15 cellular contexts compared by ENCODE assay signal in the genomic region with DNA sequence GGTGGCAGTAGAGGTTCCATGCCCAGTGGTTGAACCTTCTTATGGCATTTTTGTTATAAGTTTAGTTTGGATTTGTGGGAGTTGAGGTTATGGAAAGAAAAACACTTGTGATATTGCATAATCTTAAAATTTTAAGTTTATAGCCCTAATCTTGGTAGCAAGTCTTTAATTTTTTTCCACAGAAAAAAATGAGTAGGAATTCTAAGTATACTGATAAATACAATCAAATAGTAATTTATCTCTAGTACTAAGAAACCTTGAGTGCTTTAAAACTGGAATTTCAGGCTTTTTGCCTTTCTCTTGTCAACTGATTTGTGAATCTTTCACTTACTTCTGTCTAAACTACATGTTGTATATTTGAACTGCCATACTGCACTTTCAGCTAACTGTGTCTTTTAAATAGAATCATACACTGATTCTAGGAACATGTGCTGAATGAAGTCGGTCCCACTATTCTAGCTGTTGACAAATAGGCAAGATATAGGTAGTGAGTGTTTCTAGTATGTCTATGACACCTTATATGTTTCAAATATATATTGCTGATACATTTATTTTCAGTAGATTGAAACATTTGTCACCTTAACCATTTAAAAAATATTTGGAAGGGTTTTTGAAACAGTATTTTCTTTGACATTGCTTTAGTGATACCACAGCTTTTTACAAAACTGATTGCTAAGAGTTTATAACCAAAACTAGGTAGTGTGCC. TPM values are rescaled to one million over a fixed set of nuclear protein-coding genes. Genes with fewer than 3 reads are reported as not detected.
A peak's percentile ranks its signal among the peaks of the same experiment; 100 is the strongest.
DNase-seq lines count a peak whose midpoint lies in the region; ATAC-seq and TF ChIP-seq lines count a peak whose summit lies in the region.
"Had no signal": no experiment of that assay in that cellular context is flagged by ENCODE, and none has a peak within 500 bp of the region (broad histone marks: within the 10 kb centered on the region; RNA-seq: fewer than 3 reads in every experiment).

No MANE protein-coding gene starts in this region.

- no peak overlapping the region for H2AK5ac ChIP-seq in trophoblast cell (ENCODE audit: low read length)

- H3K9me3 ChIP-seq in OCI-LY7 (ENCODE audit: low read length) (no peaks in the 10 kb centered on the region), endodermal cell (ENCODE audit: control insufficient read depth, low read length) (no peaks in the 10 kb centered on the region), trophoblast cell (ENCODE audit: insufficient read depth, low read depth, low read length) (no peaks in the 10 kb centered on the region)
- H3K9me3 ChIP-seq: spleen had no signal

- H3K79me2 ChIP-seq in OCI-LY7 (ENCODE audit: insufficient read depth, low read depth, low read length) (peaks cover 17% of the 10 kb centered on the region; the same call in 1 of the 2 replicates), trophoblast cell (ENCODE audit: control insufficient read depth, insufficient read depth, low read length, poor library complexity) (peaks cover 15% of the 10 kb centered on the region)

- WGBS in endodermal cell (ENCODE audit: insufficient coverage in 1 of 2, insufficient read length in 1 of 2), 2 experiments: 100% methylated on average over 1 of the region's 1 CpG; no CpG with 5 or more reads in 1 of the 2 experiments
- WGBS in trophoblast cell (ENCODE audit: extremely low coverage, insufficient coverage, insufficient read length): no CpG with 5 or more reads among the region's 1 CpG

- no peak overlapping the region for H2BK5ac ChIP-seq in trophoblast cell (ENCODE audit: low read depth, low read length, poor library complexity)

- DNase-seq in SIG-M5 treated with dmso at 0.1 percent for 504 hours (lab: John Stamatoyannopoulos, UW; ENCODE audit: unreplicated experiment): peak; percentile 74
- no peak for DNase-seq in SIG-M5 (lab: John Stamatoyannopoulos, UW)
- DNase-seq in OCI-LY7 (ENCODE audit: low spot score): no peak
- no peak for DNase-seq in endodermal cell
- DNase-seq in trophoblast cell: peak in 1 of 2 donors; percentile 32
- no peak for DNase-seq in activated T-helper 1 cell treated with anti-CD3 and anti-CD28 coated beads, Interleukin-12 subunit alpha, Interleukin-12 subunit beta, Interleukin-2, Interleukin-4 antibody, amounts not matched to agents 30 ng/mL and 10 ng/mL and 1 ng/mL, durations not matched to agents 14 hours and 24 hours and 36 hours (ENCODE audit: low spot score)
- no peak for DNase-seq in medulla oblongata (ENCODE audit: extremely low spot score)
- DNase-seq: 8988T, amygdala, dorsolateral prefrontal cortex, NCI-H1417 treated with DMSO at 0.1 percent for 48 hours, NCI-H524 treated with DMSO at 0.1 percent for 48 hours, spleen had no signal

- CTCF ChIA-PET in OCI-LY7 (lab: Charles Lee; ENCODE audit: unreplicated experiment): no interaction called here

- peak overlapping the region; percentile 15; the same call in 1 of the 2 replicates for H3K4me2 ChIP-seq in OCI-LY7 (ENCODE audit: low read length)
- peak overlapping the region; percentile 58 for H3K4me2 ChIP-seq in trophoblast cell (ENCODE audit: low read length)

- H3K9ac ChIP-seq in endodermal cell (ENCODE audit: extremely low read depth, low read length, poor library complexity, severe bottlenecking) (no peak overlapping the region), trophoblast cell (ENCODE audit: low read length) (no peak overlapping the region)

- POLR2A ChIA-PET in OCI-LY7 (lab: Charles Lee): interaction anchor here (0.7 kb wide), 1 partner anchor 16 kb away, joined by 3 read pairs; no protein-coding TSS in a partner anchor

- H4K20me1 ChIP-seq in OCI-LY7 (ENCODE audit: insufficient read depth, low read length): no peaks in the 10 kb centered on the region; the same call in 1 of the 2 replicates

- H3K27ac Mint-ChIP-seq in endodermal cell: peak overlapping the region; percentile 66
- H3K27ac Mint-ChIP-seq in activated T-helper 1 cell treated with anti-CD3 and anti-CD28 coated beads, Interleukin-12 subunit alpha, Interleukin-12 subunit beta, Interleukin-2, Interleukin-4 antibody, amounts not matched to agents 30 ng/mL and 10 ng/mL and 1 ng/mL, durations not matched to agents 14 hours and 24 hours and 36 hours: no peak overlapping the region

- TSS peak; percentile 20 for BruUV-seq in OCI-LY7 (replicated peaks; lab: Mats Ljungman, UMichigan)

- no peak overlapping the region for H4K91ac ChIP-seq in trophoblast cell (ENCODE audit: low read depth, low read length)

- H3K27me3 ChIP-seq in endodermal cell (ENCODE audit: control insufficient read depth, insufficient read depth, low read length, poor library complexity, severe bottlenecking) (no peaks in the 10 kb centered on the region), trophoblast cell (ENCODE audit: insufficient read depth, low read length) (no peaks in the 10 kb centered on the region)
- H3K27me3 ChIP-seq: dorsolateral prefrontal cortex, spleen had no signal

- no peak overlapping the region for H2AFZ ChIP-seq in OCI-LY7 (ENCODE audit: low read length)
- H2AFZ ChIP-seq in trophoblast cell (ENCODE audit: insufficient read depth, low read length, poor library complexity): no peak overlapping the region

- H3K23ac ChIP-seq in trophoblast cell (ENCODE audit: low read length): no peak overlapping the region

- H4K8ac ChIP-seq in trophoblast cell (ENCODE audit: low read depth, low read length): no peak overlapping the region

- peaks cover 31% of the 10 kb centered on the region for H3K4me1 Mint-ChIP-seq in endodermal cell
- H3K4me1 Mint-ChIP-seq in activated T-helper 1 cell treated with anti-CD3 and anti-CD28 coated beads, Interleukin-12 subunit alpha, Interleukin-12 subunit beta, Interleukin-2, Interleukin-4 antibody, amounts not matched to agents 30 ng/mL and 10 ng/mL and 1 ng/mL, durations not matched to agents 14 hours and 24 hours and 36 hours (ENCODE audit: low read depth): peaks cover 25% of the 10 kb centered on the region

- no peak overlapping the region for H3K14ac ChIP-seq in trophoblast cell (ENCODE audit: low read length)

- no peaks in the 10 kb centered on the region for H3K9me3 Mint-ChIP-seq in endodermal cell
- H3K9me3 Mint-ChIP-seq in activated T-helper 1 cell treated with anti-CD3 and anti-CD28 coated beads, Interleukin-12 subunit alpha, Interleukin-12 subunit beta, Interleukin-2, Interleukin-4 antibody, amounts not matched to agents 30 ng/mL and 10 ng/mL and 1 ng/mL, durations not matched to agents 14 hours and 24 hours and 36 hours: no peaks in the 10 kb centered on the region

- H3K36me3 ChIP-seq in OCI-LY7 (ENCODE audit: insufficient read depth, low read length): peaks cover 12% of the 10 kb centered on the region
- peaks cover 20% of the 10 kb centered on the region for H3K36me3 ChIP-seq in endodermal cell (ENCODE audit: control insufficient read depth, insufficient read depth, low read length)
- peaks cover 0 to 4% of the 10 kb centered on the region in 2 experiments for H3K36me3 ChIP-seq in trophoblast cell (ENCODE audit: control insufficient read depth in 1 of 2, insufficient read depth in 2 of 2, low read length in 2 of 2)

- intact Hi-C loops in OCI-LY7 (cut with micrococcal nuclease; ENCODE audit: unreplicated experiment): loop anchor here (5.0 kb wide), 1 partner anchor 541 kb away; the partner anchor contains the start of gene CEBPB
- intact Hi-C loops in activated T-helper 1 cell treated with anti-CD3 and anti-CD28 coated beads, Interleukin-12 subunit alpha, Interleukin-12 subunit beta, Interleukin-2, Interleukin-4 antibody, amounts not matched to agents 30 ng/mL and 10 ng/mL and 1 ng/mL, durations not matched to agents 14 hours and 24 hours and 36 hours (cut with micrococcal nuclease): loop anchor here (2.0 to 10.0 kb wide), 4 partner anchors 61 to 671 kb away; partner anchors contain the start of genes BCAS4 and PTPN1

- no peak overlapping the region for H3K4me3 ChIP-seq in OCI-LY7 (ENCODE audit: low read depth, low read length, poor library complexity, severe bottlenecking)
- H3K4me3 ChIP-seq in endodermal cell (ENCODE audit: low read length): peak overlapping the region; percentile 96
- no peak overlapping the region for H3K4me3 ChIP-seq in trophoblast cell (ENCODE audit: low read depth, low read length)

- H3K4me3 Mint-ChIP-seq in endodermal cell: peak overlapping the region; percentile 88
- H3K4me3 Mint-ChIP-seq in activated T-helper 1 cell treated with anti-CD3 and anti-CD28 coated beads, Interleukin-12 subunit alpha, Interleukin-12 subunit beta, Interleukin-2, Interleukin-4 antibody, amounts not matched to agents 30 ng/mL and 10 ng/mL and 1 ng/mL, durations not matched to agents 14 hours and 24 hours and 36 hours: no peak overlapping the region

- H3K27me3 Mint-ChIP-seq in endodermal cell (ENCODE audit: insufficient read depth): no peaks in the 10 kb centered on the region
- no peaks in the 10 kb centered on the region for H3K27me3 Mint-ChIP-seq in activated T-helper 1 cell treated with anti-CD3 and anti-CD28 coated beads, Interleukin-12 subunit alpha, Interleukin-12 subunit beta, Interleukin-2, Interleukin-4 antibody, amounts not matched to agents 30 ng/mL and 10 ng/mL and 1 ng/mL, durations not matched to agents 14 hours and 24 hours and 36 hours (ENCODE audit: insufficient read depth)

- peaks cover 29% of the 10 kb centered on the region for H3K4me1 ChIP-seq in OCI-LY7 (ENCODE audit: insufficient read depth, low read length, poor library complexity, severe bottlenecking)
- H3K4me1 ChIP-seq in endodermal cell (ENCODE audit: control insufficient read depth, insufficient read depth, low read length): peaks cover 17% of the 10 kb centered on the region
- peaks cover 17 to 18% of the 10 kb centered on the region in 2 experiments for H3K4me1 ChIP-seq in trophoblast cell (ENCODE audit: control insufficient read depth in 1 of 2, insufficient read depth in 2 of 2, low read length in 2 of 2)

- TF ChIP-seq CTCF in OCI-LY7 (conservative IDR thresholded peaks at IDR 0.05; ENCODE audit: low read length) (no peak), endodermal cell (conservative IDR thresholded peaks at IDR 0.05) (no peak)

- peak overlapping the region; percentile 92 for H3K4ac ChIP-seq in trophoblast cell (ENCODE audit: low read depth, low read length)

- no peak for ATAC-seq in GM18517 (IDR thresholded peaks at IDR 0.05; ENCODE audit: unreplicated experiment)
- ATAC-seq: Right ventricle myocardium inferior had no signal

- no peak overlapping the region for H3K18ac ChIP-seq in trophoblast cell (ENCODE audit: low read length)

- H3K36me3 Mint-ChIP-seq in endodermal cell (ENCODE audit: low read depth): peaks cover 27% of the 10 kb centered on the region
- H3K36me3 Mint-ChIP-seq in activated T-helper 1 cell treated with anti-CD3 and anti-CD28 coated beads, Interleukin-12 subunit alpha, Interleukin-12 subunit beta, Interleukin-2, Interleukin-4 antibody, amounts not matched to agents 30 ng/mL and 10 ng/mL and 1 ng/mL, durations not matched to agents 14 hours and 24 hours and 36 hours (ENCODE audit: low read depth): peaks cover 2% of the 10 kb centered on the region

- peaks cover 22% of the 10 kb centered on the region for H3K79me1 ChIP-seq in trophoblast cell (ENCODE audit: low read length)

- H3K9me2 ChIP-seq in OCI-LY7 (ENCODE audit: insufficient read depth, low read length): no peaks in the 10 kb centered on the region

- H3K27ac ChIP-seq in OCI-LY7 (ENCODE audit: low read depth, low read length, poor library complexity, severe bottlenecking) (no peak overlapping the region), endodermal cell (ENCODE audit: low read depth, low read length) (no peak overlapping the region), trophoblast cell (ENCODE audit: low read depth, low read length) (no peak overlapping the region)
- H3K27ac ChIP-seq: dorsolateral prefrontal cortex had no signal

- no peak overlapping the region for H2BK12ac ChIP-seq in trophoblast cell (ENCODE audit: low read length)

- no peak overlapping the region for H4K12ac ChIP-seq in trophoblast cell (ENCODE audit: low read depth, low read length)

- no peak overlapping the region for H2BK120ac ChIP-seq in trophoblast cell (ENCODE audit: insufficient read depth, low read length, poor library complexity)

RNA-seq across cellular contexts. Expression of gene PARD6B, which starts 2.4 kb away (rescaled TPM):
- total RNA-seq in OCI-LY7 (2014; rRNA removed; shearing (Covaris generic)): 4.4 and 5.8 TPM in 2 replicates
- total RNA-seq in OCI-LY7 (2022) (5.1 and 6.1 TPM in 2 replicates), endodermal cell (10 to 100 TPM; 29.0 to 36.7 TPM)
- 5.8 TPM for polyA plus RNA-seq in endodermal cell (2013, experiment 1 of 2)
- 7.0 TPM for polyA plus RNA-seq in endodermal cell (2013, experiment 2 of 2)
- polyA plus RNA-seq in trophoblast cell (2013): 9.4 and 9.5 TPM in 2 replicates
- 6.3 and 7.1 TPM in 2 replicates for total RNA-seq in activated T-helper 1 cell treated with anti-CD3 and anti-CD28 coated beads, Interleukin-12 subunit alpha, Interleukin-12 subunit beta, Interleukin-2, Interleukin-4 antibody, amounts not matched to agents 30 ng/mL and 10 ng/mL and 1 ng/mL, durations not matched to agents 14 hours and 24 hours and 36 hours

RNA-seq across cellular contexts. Expression of gene RIPOR3, which starts 42.5 kb away (rescaled TPM):
- total RNA-seq in OCI-LY7 (2014; rRNA removed; shearing (Covaris generic)): not detected in 2 replicates
- total RNA-seq in OCI-LY7 (2022): 0.35 and 0.53 TPM in 2 replicates
- 1 to 10 TPM in 1 of 2 donors, under 1 TPM in 1; 0.46 to 1.4 TPM for total RNA-seq in endodermal cell
- polyA plus RNA-seq in endodermal cell (2013, experiment 1 of 2): 0.96 TPM
- 0.25 TPM for polyA plus RNA-seq in endodermal cell (2013, experiment 2 of 2)
- polyA plus RNA-seq in trophoblast cell (2013): 0.12 and 0.15 TPM in 2 replicates
- not detected in 2 replicates for total RNA-seq in activated T-helper 1 cell treated with anti-CD3 and anti-CD28 coated beads, Interleukin-12 subunit alpha, Interleukin-12 subunit beta, Interleukin-2, Interleukin-4 antibody, amounts not matched to agents 30 ng/mL and 10 ng/mL and 1 ng/mL, durations not matched to agents 14 hours and 24 hours and 36 hours
